18 cellular contexts compared by ENCODE assay signal in genomic region chr16:57781741-57782606, GRCh38. TPM values are rescaled to one million over a fixed set of nuclear protein-coding genes. Genes with fewer than 3 reads are reported as not detected.
DNase-seq lines count a peak whose midpoint lies in the region; ATAC-seq, FAIRE-seq and TF ChIP-seq lines count a peak whose summit lies in the region.
"Had no signal": no experiment of that assay in that cellular context is flagged by ENCODE, and none has a peak within 500 bp of the region (broad histone marks: within the 10 kb centered on the region; RNA-seq: fewer than 3 reads in every experiment).

No MANE protein-coding gene starts in this region.

- H3K9me1 ChIP-seq in endothelial cell of umbilical vein (replicated peaks; ENCODE audit: control insufficient read depth, extremely low read depth, insufficient read depth, low read length): no peaks in the 10 kb centered on the region

- H3K4me2 ChIP-seq in endothelial cell of umbilical vein (ENCODE audit: insufficient read depth, low read length): no peak overlapping the region

- CTCF ChIA-PET in endothelial cell of umbilical vein (lab: Charles Lee): interaction anchor here (1.5 kb wide), 1 partner anchor 16 kb away, joined by 4 read pairs; no protein-coding TSS in a partner anchor

- H3K4me3 ChIP-seq in endothelial cell of umbilical vein (replicated peaks in 1 of 3; ENCODE audit: insufficient read depth in 1 of 3, low read depth in 1 of 3, low read length in 3 of 3) (no peak overlapping the region), esophagus muscularis mucosa (no peak overlapping the region)
- H3K4me3 ChIP-seq: BLaER1 treated with 17β-estradiol and CSF1 and Interleukin-3, amounts not matched to agents 10 nM and 100 nM; colonic mucosa; left ventricle myocardium inferior; vagina had no signal

- H3K36me3 ChIP-seq in endothelial cell of umbilical vein (ENCODE audit: control insufficient read depth in 2 of 2, extremely low read depth in 1 of 2, insufficient read depth in 2 of 2, low read length in 2 of 2): peaks cover 0 to 12% of the 10 kb centered on the region in 2 experiments
- H3K36me3 ChIP-seq in esophagus muscularis mucosa: peaks cover 6 to 55% (median 42%) of the 10 kb centered on the region in 4 donors
- H3K36me3 ChIP-seq: colonic mucosa, neutrophil, vagina had no signal

- POLR2A ChIA-PET in endothelial cell of umbilical vein (lab: Charles Lee): no interaction called here

- no peak for TF ChIP-seq EP300 in esophagus muscularis mucosa (IDR thresholded peaks at IDR 0.05)

- no peaks in the 10 kb centered on the region for H3K9me3 ChIP-seq in endothelial cell of umbilical vein (replicated peaks; ENCODE audit: control insufficient read depth, insufficient read depth, low read length)
- H3K9me3 ChIP-seq in esophagus muscularis mucosa: no peaks in the 10 kb centered on the region
- H3K9me3 ChIP-seq: BLaER1 treated with 17β-estradiol and CSF1 and Interleukin-3, amounts not matched to agents 10 nM and 100 nM; colonic mucosa; left ventricle myocardium inferior; neutrophil; vagina had no signal

- peak; percentile 81 for DNase-seq in AG20443 (ENCODE audit: low spot score)
- DNase-seq in MV-4-11 (lab: John Stamatoyannopoulos, UW): peak; percentile 12
- no peak for DNase-seq in endothelial cell of umbilical vein (ENCODE audit: low read depth, low spot score)
- DNase-seq in myocyte (ENCODE audit: low read depth): peak; percentile 89
- no peak for DNase-seq in esophagus muscularis mucosa (ENCODE audit: extremely low spot score)
- no peak for DNase-seq in natural killer cell
- no peak for DNase-seq in NCI-H345 treated with DMSO at 0.1 percent for 48 hours (lab: John Stamatoyannopoulos, UW; ENCODE audit: unreplicated experiment)
- no peak for DNase-seq in NCI-H524 treated with DMSO at 0.1 percent for 48 hours (lab: John Stamatoyannopoulos, UW)
- DNase-seq: activated naive CD4-positive, alpha-beta T cell treated with anti-CD3 and anti-CD28 coated beads, Interleukin-2, amount 10 ng/mL, durations not matched to agents 7 days and 5 days; colonic mucosa; left ventricle myocardium inferior; NCI-H1092; NCI-H446; stimulated activated CD8-positive, alpha-beta memory T cell treated with anti-CD3 and anti-CD28 coated beads, Interleukin-4, amount 100 ng/mL, for 48 hours had no signal

- 77% methylated on average over 7 of the region's 10 CpGs for WGBS in esophagus muscularis mucosa

- no peak for TF ChIP-seq CTCF in endothelial cell of umbilical vein (IDR thresholded peaks at IDR 0.05; ENCODE audit: extremely low read depth in 1 of 2, insufficient read depth in 1 of 2, low read depth in 1 of 2, low read length in 2 of 2)
- TF ChIP-seq CTCF in esophagus muscularis mucosa (IDR thresholded peaks at IDR 0.05): no peak
- no peak for TF ChIP-seq CTCF in natural killer cell (IDR thresholded peaks at IDR 0.05)

- H3K27ac ChIP-seq in endothelial cell of umbilical vein (ENCODE audit: insufficient read depth, low read depth, low read length): peak overlapping the region; percentile 33
- no peak overlapping the region for H3K27ac ChIP-seq in esophagus muscularis mucosa (replicated peaks in 1 of 4)
- H3K27ac ChIP-seq: BLaER1 treated with 17β-estradiol and CSF1 and Interleukin-3, amounts not matched to agents 10 nM and 100 nM; colonic mucosa; left ventricle myocardium inferior; neutrophil; vagina had no signal

- intact Hi-C loops in endothelial cell of umbilical vein (cut with micrococcal nuclease): no loop called here
- intact Hi-C loops in esophagus muscularis mucosa (cut with DNase I): no loop called here
- intact Hi-C loops in natural killer cell (cut with micrococcal nuclease): no loop called here

- H3K9ac ChIP-seq in endothelial cell of umbilical vein (replicated peaks; ENCODE audit: extremely low read depth, insufficient read depth, low read length): no peak overlapping the region
- H3K9ac ChIP-seq: BLaER1 treated with 17β-estradiol and CSF1 and Interleukin-3, amounts not matched to agents 10 nM and 100 nM had no signal

- dilution Hi-C loops in endothelial cell of umbilical vein (cut with MboI; ENCODE audit: extremely low pct_ligation_motif_present, low sequenced_read_pairs): no loop called here

- H3K4me1 Mint-ChIP-seq in natural killer cell: no peaks in the 10 kb centered on the region
- H3K4me1 Mint-ChIP-seq: activated naive CD4-positive, alpha-beta T cell treated with anti-CD3 and anti-CD28 coated beads, Interleukin-2, amount 10 ng/mL, durations not matched to agents 7 days and 5 days had no signal

- H3K36me3 Mint-ChIP-seq in natural killer cell: no peaks in the 10 kb centered on the region
- H3K36me3 Mint-ChIP-seq: activated naive CD4-positive, alpha-beta T cell treated with anti-CD3 and anti-CD28 coated beads, Interleukin-2, amount 10 ng/mL, durations not matched to agents 7 days and 5 days had no signal

- H3K27me3 Mint-ChIP-seq in natural killer cell (ENCODE audit: low read depth in 2 of 2): no peaks in the 10 kb centered on the region
- H3K27me3 Mint-ChIP-seq: activated naive CD4-positive, alpha-beta T cell treated with anti-CD3 and anti-CD28 coated beads, Interleukin-2, amount 10 ng/mL, durations not matched to agents 7 days and 5 days had no signal

- H3K27me3 ChIP-seq in endothelial cell of umbilical vein (ENCODE audit: control insufficient read depth in 2 of 2, insufficient read depth in 2 of 2, low read length in 2 of 2) (no peaks in the 10 kb centered on the region), esophagus muscularis mucosa (no peaks in the 10 kb centered on the region)
- H3K27me3 ChIP-seq: BLaER1 treated with 17β-estradiol and CSF1 and Interleukin-3, amounts not matched to agents 10 nM and 100 nM; colonic mucosa; neutrophil; vagina had no signal

- no peak for ATAC-seq in natural killer cell

- no peak for FAIRE-seq in endothelial cell of umbilical vein (lab: Jason Lieb, UNC)
- FAIRE-seq: TTC549 had no signal

- no peak for TF ChIP-seq POLR2A in endothelial cell of umbilical vein (IDR thresholded peaks at IDR 0.05; ENCODE audit: low read depth, low read length)
- TF ChIP-seq POLR2A in esophagus muscularis mucosa (IDR thresholded peaks at IDR 0.05; ENCODE audit: low read depth): no peak

- H3K27ac Mint-ChIP-seq in natural killer cell: no peak overlapping the region
- H3K27ac Mint-ChIP-seq: activated naive CD4-positive, alpha-beta T cell treated with anti-CD3 and anti-CD28 coated beads, Interleukin-2, amount 10 ng/mL, durations not matched to agents 7 days and 5 days had no signal

- BruUV-seq in endothelial cell of umbilical vein (replicated peaks; lab: Mats Ljungman, UMichigan): no TSS peak

- no peaks in the 10 kb centered on the region for H3K79me2 ChIP-seq in endothelial cell of umbilical vein (ENCODE audit: control insufficient read depth, insufficient read depth, low read length)

- H3K4me3 Mint-ChIP-seq in natural killer cell: no peak overlapping the region
- H3K4me3 Mint-ChIP-seq: activated naive CD4-positive, alpha-beta T cell treated with anti-CD3 and anti-CD28 coated beads, Interleukin-2, amount 10 ng/mL, durations not matched to agents 7 days and 5 days had no signal

- H2AFZ ChIP-seq in endothelial cell of umbilical vein (ENCODE audit: low read depth, low read length): no peak overlapping the region

- H3K4me1 ChIP-seq in endothelial cell of umbilical vein (ENCODE audit: control insufficient read depth, extremely low read depth, insufficient read depth, low read length) (peaks cover 2% of the 10 kb centered on the region), esophagus muscularis mucosa (peaks cover 12 to 14% (median 12%) of the 10 kb centered on the region in 4 donors)
- H3K4me1 ChIP-seq: colonic mucosa had no signal

- H4K20me1 ChIP-seq in endothelial cell of umbilical vein (replicated peaks; ENCODE audit: control insufficient read depth, extremely low read depth, insufficient read depth, low read length): no peaks in the 10 kb centered on the region

- H3K9me3 Mint-ChIP-seq in natural killer cell: no peaks in the 10 kb centered on the region
- H3K9me3 Mint-ChIP-seq: activated naive CD4-positive, alpha-beta T cell treated with anti-CD3 and anti-CD28 coated beads, Interleukin-2, amount 10 ng/mL, durations not matched to agents 7 days and 5 days had no signal

TF ChIP-seq in endothelial cell of umbilical vein, 7 proteins besides CTCF, POLR2A, EP300 and RAD21 (continues in another document):
- TF ChIP-seq EZH2 (IDR thresholded peaks at IDR 0.05; ENCODE audit: borderline replicate concordance, low read depth, low read length, severe bottlenecking) (no peak), MAX (IDR thresholded peaks at IDR 0.05; ENCODE audit: insufficient read depth, insufficient read length) (no peak), GATA2 (IDR thresholded peaks at IDR 0.05; ENCODE audit: insufficient read depth, insufficient read length, low read depth, low read length) (no peak), MYC (IDR thresholded peaks at IDR 0.05; ENCODE audit: low read depth, low read length) (no peak)

RNA-seq across cellular contexts. Expression of gene KIFC3, which starts 20.3 kb away (rescaled TPM):
- total RNA-seq in endothelial cell of umbilical vein (56.7 and 62.2 TPM in 2 replicates), myocyte (55.6 and 64.5 TPM in 2 replicates), esophagus muscularis mucosa (10 to 100 TPM; 28.2 to 76.8 (median 46.6) TPM), natural killer cell (100 to 1,000 TPM in 1 of 3 donors, 10 to 100 TPM in 2; 54.2 to 106 (median 84.9) TPM)
- 36.3 and 38.1 TPM in 2 replicates for polyA plus RNA-seq in endothelial cell of umbilical vein
- polyA plus RNA-seq in endothelial cell of umbilical vein (2011; cell fraction: cytosol; rRNA removed): 27.7 and 43.4 TPM in 2 replicates
- 93.6 and 104 TPM in 2 replicates for polyA plus RNA-seq in endothelial cell of umbilical vein (2011; cell fraction: nucleus; rRNA removed)
- polyA plus RNA-seq in endothelial cell of umbilical vein (2012): 31.9 and 37.4 TPM in 2 replicates
- polyA minus RNA-seq in endothelial cell of umbilical vein: 45.8 and 50.4 TPM in 2 replicates
- 55.7 TPM for polyA minus RNA-seq in endothelial cell of umbilical vein (2011; cell fraction: cytosol; rRNA and poly(A)+ RNA removed)
- 42.3 and 60.9 TPM in 2 replicates for polyA minus RNA-seq in endothelial cell of umbilical vein (2011; cell fraction: nucleus; rRNA and poly(A)+ RNA removed)
- polyA plus RNA-seq in myocyte (2012): 48.3 TPM

RNA-seq across cellular contexts. Expression of gene KATNB1, which starts 46.4 kb away (rescaled TPM):
- total RNA-seq in endothelial cell of umbilical vein (25.9 and 28.6 TPM in 2 replicates), myocyte (32.9 and 51.3 TPM in 2 replicates), esophagus muscularis mucosa (10 to 100 TPM; 10.4 to 16.9 (median 15.3) TPM), natural killer cell (10 to 100 TPM; 23.6 to 34.3 (median 29.7) TPM)
- polyA plus RNA-seq in endothelial cell of umbilical vein: 35.9 and 43.9 TPM in 2 replicates
- polyA plus RNA-seq in endothelial cell of umbilical vein (2011; cell fraction: cytosol; rRNA removed): 22.3 and 27.0 TPM in 2 replicates
- polyA plus RNA-seq in endothelial cell of umbilical vein (2011; cell fraction: nucleus; rRNA removed): 67.0 and 78.1 TPM in 2 replicates
- polyA plus RNA-seq in endothelial cell of umbilical vein (2012): 27.9 and 31.0 TPM in 2 replicates
- polyA minus RNA-seq in endothelial cell of umbilical vein: 28.0 and 28.7 TPM in 2 replicates
- polyA minus RNA-seq in endothelial cell of umbilical vein (2011; cell fraction: cytosol; rRNA and poly(A)+ RNA removed): 22.4 TPM
- polyA minus RNA-seq in endothelial cell of umbilical vein (2011; cell fraction: nucleus; rRNA and poly(A)+ RNA removed): 18.2 and 25.9 TPM in 2 replicates
- polyA plus RNA-seq in myocyte (2012): 28.6 TPM

Comparison
In these comparisons a context has a peak if more than half of its experiments do, and no peak if none do; other contexts are left out.
1. DNase-seq: peak in AG20443 (single experiment), MV-4-11 (single experiment) and myocyte (single experiment); none in endothelial cell of umbilical vein (single experiment), esophagus muscularis mucosa (single experiment), natural killer cell (single experiment), NCI-H345 treated with DMSO at 0.1 percent for 48 hours (single experiment) and NCI-H524 treated with DMSO at 0.1 percent for 48 hours (single experiment).